16 cellular contexts compared by ENCODE assay signal in genomic region chr6:155108070-155108815, GRCh38.
DNase-seq lines count a peak whose midpoint lies in the region; ATAC-seq lines count a peak whose summit lies in the region.
"Had no signal": no experiment of that assay in that cellular context is flagged by ENCODE, and none has a peak within 500 bp of the region (broad histone marks: within the 10 kb centered on the region; RNA-seq: fewer than 3 reads in every experiment).

No MANE protein-coding gene starts in this region.

- H3K27ac Mint-ChIP-seq in T-helper 1 cell treated with Interleukin-12 subunit alpha and Interleukin-12 subunit beta and Interleukin-4 antibody, amounts not matched to agents 30 μg/mL and 1 μg/mL, for 36 hours: peak overlapping the region; percentile 23
- H3K27ac Mint-ChIP-seq in activated naive CD8-positive, alpha-beta T cell treated with anti-CD3 and anti-CD28 coated beads, Interleukin-2, amount 50 U/mL, for 24 hours: peak overlapping the region; percentile 83
- H3K27ac Mint-ChIP-seq: activated B cell treated with CpG ODN at 0.5 μM for 24 hours had no signal

- peaks cover 1% of the 10 kb centered on the region for H3K36me3 Mint-ChIP-seq in T-helper 1 cell treated with Interleukin-12 subunit alpha and Interleukin-12 subunit beta and Interleukin-4 antibody, amounts not matched to agents 30 μg/mL and 1 μg/mL, for 36 hours (ENCODE audit: low read depth)
- H3K36me3 Mint-ChIP-seq in activated naive CD8-positive, alpha-beta T cell treated with anti-CD3 and anti-CD28 coated beads, Interleukin-2, amount 50 U/mL, for 24 hours (ENCODE audit: low read depth): peaks cover 4% of the 10 kb centered on the region
- H3K36me3 Mint-ChIP-seq: CD8-positive, alpha-beta memory T cell had no signal

- no peak overlapping the region for H3K4me3 ChIP-seq in mesodermal cell (ENCODE audit: extremely low read depth, insufficient read depth, low read length, poor library complexity, severe bottlenecking)
- H3K4me3 ChIP-seq: cardiac muscle cell, hepatocyte had no signal

- H3K4me1 ChIP-seq in mesodermal cell (ENCODE audit: control insufficient read depth, insufficient read depth, low read length, poor library complexity, severe bottlenecking): peaks cover 22% of the 10 kb centered on the region

- H3K4me1 Mint-ChIP-seq in T-helper 1 cell treated with Interleukin-12 subunit alpha and Interleukin-12 subunit beta and Interleukin-4 antibody, amounts not matched to agents 30 μg/mL and 1 μg/mL, for 36 hours (ENCODE audit: low read depth): peaks cover 20% of the 10 kb centered on the region
- peaks cover 52% of the 10 kb centered on the region for H3K4me1 Mint-ChIP-seq in activated naive CD8-positive, alpha-beta T cell treated with anti-CD3 and anti-CD28 coated beads, Interleukin-2, amount 50 U/mL, for 24 hours
- H3K4me1 Mint-ChIP-seq: activated B cell treated with CpG ODN at 0.5 μM for 24 hours had no signal

- no peaks in the 10 kb centered on the region for H3K36me3 ChIP-seq in mesodermal cell (ENCODE audit: control insufficient read depth, insufficient read depth, low read length)
- H3K36me3 ChIP-seq: cardiac muscle cell, sigmoid colon had no signal

- 73 to 88% methylated on average over 3 to 9 of the region's 11 CpGs for WGBS in mesodermal cell (ENCODE audit: insufficient coverage in 2 of 2), 2 experiments

- DNase-seq in T-helper 1 cell (no peak), ELF-1 (ENCODE audit: low read depth, low spot score) (peak; percentile 34), SIG-M5 (lab: John Stamatoyannopoulos, UW) (no peak)
- DNase-seq in activated naive CD8-positive, alpha-beta T cell treated with anti-CD3 and anti-CD28 coated beads, Interleukin-2, amount 50 U/mL, for 24 hours: no peak
- DNase-seq: activated B cell treated with CpG ODN at 0.5 μM for 24 hours; activated gamma-delta T cell; CD8-positive, alpha-beta memory T cell; NCI-H1048; NCI-H2171 treated with DMSO at 0.1 percent for 48 hours; sigmoid colon had no signal

- peak overlapping the region; percentile 50 for H3K27ac ChIP-seq in mesodermal cell (ENCODE audit: low read depth, low read length, severe bottlenecking)
- H3K27ac ChIP-seq: cardiac muscle cell, hepatocyte had no signal

- no peaks in the 10 kb centered on the region for H3K9me3 ChIP-seq in mesodermal cell (ENCODE audit: control insufficient read depth, low read length)
- H3K9me3 ChIP-seq: sigmoid colon had no signal

- ATAC-seq in activated naive CD8-positive, alpha-beta T cell treated with anti-CD3 and anti-CD28 coated beads, Interleukin-2, amount 50 U/mL, for 24 hours: no peak
- ATAC-seq in GM18519 (IDR thresholded peaks at IDR 0.05; ENCODE audit: low FRiP score, unreplicated experiment) (no peak), HG02763 (IDR thresholded peaks at IDR 0.05; ENCODE audit: unreplicated experiment) (no peak)

- no peaks in the 10 kb centered on the region for H3K9me3 Mint-ChIP-seq in T-helper 1 cell treated with Interleukin-12 subunit alpha and Interleukin-12 subunit beta and Interleukin-4 antibody, amounts not matched to agents 30 μg/mL and 1 μg/mL, for 36 hours
- H3K9me3 Mint-ChIP-seq in activated naive CD8-positive, alpha-beta T cell treated with anti-CD3 and anti-CD28 coated beads, Interleukin-2, amount 50 U/mL, for 24 hours: no peaks in the 10 kb centered on the region
- H3K9me3 Mint-ChIP-seq: activated B cell treated with CpG ODN at 0.5 μM for 24 hours; CD8-positive, alpha-beta memory T cell had no signal

- H3K4me3 Mint-ChIP-seq in T-helper 1 cell treated with Interleukin-12 subunit alpha and Interleukin-12 subunit beta and Interleukin-4 antibody, amounts not matched to agents 30 μg/mL and 1 μg/mL, for 36 hours: peak overlapping the region; percentile 16
- peak overlapping the region; percentile 80 for H3K4me3 Mint-ChIP-seq in activated naive CD8-positive, alpha-beta T cell treated with anti-CD3 and anti-CD28 coated beads, Interleukin-2, amount 50 U/mL, for 24 hours
- H3K4me3 Mint-ChIP-seq: activated B cell treated with CpG ODN at 0.5 μM for 24 hours had no signal

- no peaks in the 10 kb centered on the region for H3K27me3 Mint-ChIP-seq in T-helper 1 cell treated with Interleukin-12 subunit alpha and Interleukin-12 subunit beta and Interleukin-4 antibody, amounts not matched to agents 30 μg/mL and 1 μg/mL, for 36 hours (ENCODE audit: low read depth)
- H3K27me3 Mint-ChIP-seq in activated naive CD8-positive, alpha-beta T cell treated with anti-CD3 and anti-CD28 coated beads, Interleukin-2, amount 50 U/mL, for 24 hours: peaks cover 5% of the 10 kb centered on the region
- H3K27me3 Mint-ChIP-seq: activated B cell treated with CpG ODN at 0.5 μM for 24 hours had no signal
